In the genomic region with DNA sequence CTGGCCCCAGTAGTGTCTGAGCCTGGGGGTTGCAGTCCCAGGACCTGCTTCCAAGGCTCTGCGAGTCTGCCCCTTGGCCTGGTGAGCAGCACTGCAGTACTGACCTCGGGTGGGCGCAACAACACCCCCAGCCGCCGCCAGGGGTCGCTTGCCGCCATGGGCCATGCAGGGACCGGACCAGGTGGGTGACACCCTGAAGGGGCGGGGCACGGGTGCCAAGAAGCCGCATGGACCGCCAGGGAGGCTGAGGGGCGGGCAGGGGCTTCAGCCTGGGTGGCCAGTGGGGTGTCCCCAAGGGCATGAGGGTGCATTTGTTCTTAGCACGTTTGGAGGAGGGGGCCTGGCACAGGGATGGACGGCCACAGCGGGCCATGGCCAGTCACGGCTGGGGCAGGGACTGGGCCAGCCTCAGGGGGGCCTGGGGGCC, we compare ENCODE assay signal across 8 cellular contexts. TPM values are rescaled to one million over a fixed set of nuclear protein-coding genes. Genes with fewer than 3 reads are reported as not detected.
DNase-seq lines count a peak whose midpoint lies in the region; ATAC-seq and TF ChIP-seq lines count a peak whose summit lies in the region.

No MANE protein-coding gene starts in this region.

- H3K4me1 Mint-ChIP-seq in central memory CD8-positive, alpha-beta T cell: no peaks in the 10 kb centered on the region

- H3K9me3 Mint-ChIP-seq in central memory CD8-positive, alpha-beta T cell: no peaks in the 10 kb centered on the region

- peaks cover 0 to 17% (median 3%) of the 10 kb centered on the region in 4 donors for H3K4me1 ChIP-seq in right lobe of liver

- no peak for TF ChIP-seq POLR2A in right lobe of liver (IDR thresholded peaks at IDR 0.05)

- ATAC-seq in GM21447 (IDR thresholded peaks at IDR 0.05; ENCODE audit: unreplicated experiment) (peak; percentile 62), right lobe of liver (peak; percentile 6 to 16 (median 14)), HG03039 (IDR thresholded peaks at IDR 0.05; ENCODE audit: unreplicated experiment) (no peak)
- peak; percentile 75 for ATAC-seq in central memory CD8-positive, alpha-beta T cell (replicated peaks; ENCODE audit: extremely low read depth, poor library complexity, severe bottlenecking)

- TF ChIP-seq CTCF in AG10803 (conservative IDR thresholded peaks at IDR 0.05; ENCODE audit: low read length) (peak; percentile 66), right lobe of liver (IDR thresholded peaks at IDR 0.05) (peak; percentile 42 to 57 (median 54))

- no peak overlapping the region for H3K27ac ChIP-seq in right lobe of liver

- H3K9me3 ChIP-seq in right lobe of liver: no peaks in the 10 kb centered on the region

- intact Hi-C loops in right lobe of liver (cut with DNase I): loop anchor here in 1 of 2 donors (5.0 to 10.0 kb wide), 2 partner anchors 66 to 159 kb away; no protein-coding TSS in a partner anchor

- no peaks in the 10 kb centered on the region for H3K27me3 Mint-ChIP-seq in central memory CD8-positive, alpha-beta T cell

- no peaks in the 10 kb centered on the region for H3K36me3 ChIP-seq in right lobe of liver

- DNase-seq in AG10803 (ENCODE audit: low read depth) (peak; percentile 53), NCI-H1930 (lab: John Stamatoyannopoulos, UW) (peak; percentile 61 to 78), right lobe of liver (peak in 2 of 3 donors; percentile 68)
- DNase-seq in activated CD4-positive, CD25-positive, alpha-beta regulatory T cell treated with anti-CD3 and anti-CD28 coated beads, Interleukin-2, amount 50 U/mL, for 72 hours: peak; percentile 82
- DNase-seq in central memory CD8-positive, alpha-beta T cell (ENCODE audit: low spot score in 2 of 2): peak; percentile 62 to 64
- DNase-seq in stimulated activated CD8-positive, alpha-beta memory T cell treated with anti-CD3 and anti-CD28 coated beads, Interleukin-15, amount 100 ng/mL, for 1 hour (ENCODE audit: low read depth): peak; percentile 57

- no peak overlapping the region for H3K27ac Mint-ChIP-seq in central memory CD8-positive, alpha-beta T cell (ENCODE audit: low read depth)

- H3K27me3 ChIP-seq in right lobe of liver: no peaks in the 10 kb centered on the region

- peaks cover 10% of the 10 kb centered on the region for H3K36me3 Mint-ChIP-seq in central memory CD8-positive, alpha-beta T cell (ENCODE audit: insufficient read depth)

- WGBS in right lobe of liver (ENCODE audit: insufficient coverage, low coverage, low lambda C conversion rate, missing lambda C conversion rate): no CpG with 5 or more reads among the region's 17 CpGs

- H3K4me3 Mint-ChIP-seq in central memory CD8-positive, alpha-beta T cell: no peak overlapping the region

- H3K4me3 ChIP-seq in AG10803 (ENCODE audit: low read length) (no peak overlapping the region), right lobe of liver (no peak overlapping the region)

RNA-seq across cellular contexts. Expression of a gene that starts 25.0 kb away (rescaled TPM):
- total RNA-seq in right lobe of liver: 1 to 10 TPM; 2.2 to 5.7 (median 4.8) TPM

RNA-seq across cellular contexts. Expression of a gene that starts 25.2 kb away (rescaled TPM):
- total RNA-seq in right lobe of liver: 10 to 100 TPM; 13.8 to 51.0 (median 25.4) TPM

RNA-seq across cellular contexts. Expression of a gene that starts 34.2 kb away (rescaled TPM):
- total RNA-seq in right lobe of liver: 10 to 100 TPM; 13.1 to 30.8 (median 14.7) TPM

RNA-seq across cellular contexts. Expression of a gene that starts 46.8 kb away (rescaled TPM):
- 10 to 100 TPM; 14.3 to 30.0 (median 25.7) TPM for total RNA-seq in right lobe of liver
